Comparison of ENCODE assay signal across 8 cellular contexts in the genomic region with DNA sequence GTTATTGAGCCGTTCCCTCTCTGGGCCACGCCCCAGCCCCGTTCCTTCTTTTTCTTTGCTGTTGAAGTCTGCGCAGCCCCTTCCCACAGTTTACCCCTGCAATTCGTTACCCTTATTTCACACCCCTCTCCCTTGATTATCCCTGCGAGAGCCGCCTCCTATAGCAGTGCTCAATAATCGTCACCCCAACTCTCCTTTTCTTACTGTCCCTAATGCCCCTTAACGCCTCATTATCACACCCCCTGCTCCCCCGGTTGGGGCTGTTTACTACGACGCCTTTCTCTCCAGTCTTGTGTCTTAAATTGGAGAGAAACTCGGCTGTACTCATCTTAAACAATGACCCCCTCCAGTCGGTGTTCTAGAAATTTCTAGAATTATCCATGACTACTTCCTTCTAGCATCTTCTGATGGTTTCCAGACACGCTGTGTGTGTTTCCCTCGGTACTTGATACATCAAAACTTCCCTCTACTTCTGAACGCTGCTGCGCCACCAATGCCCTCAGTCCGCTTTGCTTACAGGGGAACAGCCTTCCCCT. TPM values are rescaled to one million over a fixed set of nuclear protein-coding genes. Genes with fewer than 3 reads are reported as not detected.
DNase-seq lines count a peak whose midpoint lies in the region; ATAC-seq, FAIRE-seq and TF ChIP-seq lines count a peak whose summit lies in the region.

No MANE protein-coding gene starts in this region.

- peaks cover 20% of the 10 kb centered on the region for H3K36me3 Mint-ChIP-seq in activated naive CD8-positive, alpha-beta T cell treated with anti-CD3 and anti-CD28 coated beads for 36 hours

- DNase-seq in cardiac muscle cell (ENCODE audit: low read depth in 1 of 2, low spot score in 1 of 2): peak; percentile 32 to 44
- DNase-seq in Right ventricle myocardium inferior (ENCODE audit: missing footprints): no peak
- DNase-seq in activated naive CD8-positive, alpha-beta T cell treated with anti-CD3 and anti-CD28 coated beads for 36 hours: no peak
- DNase-seq in iPS DF 6.9 (ENCODE audit: low read depth, low spot score): no peak
- peak; percentile 20 for DNase-seq in small intestine
- no peak for DNase-seq in activated CD4-positive, alpha-beta T cell treated with anti-CD3 and anti-CD28 coated beads, Interleukin-2, amount 50 U/mL, for 4 hours

- H3K36me3 ChIP-seq in cardiac muscle cell (no peaks in the 10 kb centered on the region), iPS DF 6.9 (ENCODE audit: control insufficient read depth, insufficient read depth, low read length) (no peaks in the 10 kb centered on the region), small intestine (ENCODE audit: control insufficient read depth in 2 of 2, insufficient read depth in 2 of 2, low read length in 2 of 2) (no peaks in the 10 kb centered on the region)

- no peaks in the 10 kb centered on the region for H3K27me3 Mint-ChIP-seq in activated naive CD8-positive, alpha-beta T cell treated with anti-CD3 and anti-CD28 coated beads for 36 hours

- intact Hi-C loops in Right ventricle myocardium inferior (cut with DNase I): no loop called here

- no peak for FAIRE-seq in small intestine (lab: Jason Lieb, UNC)

- H3K4me3 Mint-ChIP-seq in activated naive CD8-positive, alpha-beta T cell treated with anti-CD3 and anti-CD28 coated beads for 36 hours: peak overlapping the region; percentile 80

- H3K4me1 Mint-ChIP-seq in activated naive CD8-positive, alpha-beta T cell treated with anti-CD3 and anti-CD28 coated beads for 36 hours: peaks cover 30% of the 10 kb centered on the region

- ATAC-seq in Right ventricle myocardium inferior: no peak
- ATAC-seq in HG02884 (IDR thresholded peaks at IDR 0.05; ENCODE audit: unreplicated experiment): no peak
- no peak for ATAC-seq in GM18498 (IDR thresholded peaks at IDR 0.05; ENCODE audit: unreplicated experiment)

- peak overlapping the region; percentile 75 for H3K4me3 ChIP-seq in cardiac muscle cell
- peak overlapping the region; percentile 46; the same call in 1 of the 2 replicates for H3K4me3 ChIP-seq in iPS DF 6.9 (ENCODE audit: low read length)
- peak overlapping the region; percentile 68 to 76 for H3K4me3 ChIP-seq in small intestine (ENCODE audit: low read depth in 1 of 2, low read length in 2 of 2)

- peak overlapping the region; percentile 81 for H3K27ac Mint-ChIP-seq in activated naive CD8-positive, alpha-beta T cell treated with anti-CD3 and anti-CD28 coated beads for 36 hours

- no peaks in the 10 kb centered on the region for H3K27me3 ChIP-seq in cardiac muscle cell
- H3K27me3 ChIP-seq in iPS DF 6.9 (ENCODE audit: control insufficient read depth, insufficient read depth, low read length): peaks cover 19% of the 10 kb centered on the region; the same call in 1 of the 2 replicates
- no peaks in the 10 kb centered on the region for H3K27me3 ChIP-seq in small intestine (ENCODE audit: control insufficient read depth in 2 of 2, insufficient read depth in 2 of 2, low read length in 2 of 2)

- WGBS in iPS DF 6.9 (ENCODE audit: insufficient coverage, insufficient read length): no CpG with 5 or more reads among the region's 19 CpGs
- WGBS in small intestine, 3 donors: 10 to 17% (median 15%) methylated on average over 19 of the region's 19 CpGs

- H3K9me3 ChIP-seq in cardiac muscle cell (ENCODE audit: low read depth) (no peaks in the 10 kb centered on the region), iPS DF 6.9 (ENCODE audit: control insufficient read depth, insufficient read depth, low read length) (no peaks in the 10 kb centered on the region), small intestine (ENCODE audit: control insufficient read depth, low read depth) (no peaks in the 10 kb centered on the region)

- H3K9me3 Mint-ChIP-seq in activated naive CD8-positive, alpha-beta T cell treated with anti-CD3 and anti-CD28 coated beads for 36 hours: peaks cover 3% of the 10 kb centered on the region

- TF ChIP-seq CTCF in cardiac muscle cell (IDR thresholded peaks at IDR 0.05; ENCODE audit: low read depth, low read length): no peak

- peaks cover 38% of the 10 kb centered on the region for H3K4me1 ChIP-seq in cardiac muscle cell (ENCODE audit: low read depth)
- peaks cover 9% of the 10 kb centered on the region for H3K4me1 ChIP-seq in iPS DF 6.9 (ENCODE audit: control insufficient read depth, insufficient read depth, low read length)
- H3K4me1 ChIP-seq in small intestine (ENCODE audit: control insufficient read depth in 2 of 2, insufficient read depth in 1 of 2, low read depth in 1 of 2, low read length in 1 of 2): peaks cover 4 to 10% of the 10 kb centered on the region in 2 donors

- H3K27ac ChIP-seq in cardiac muscle cell (peak overlapping the region; percentile 92), iPS DF 6.9 (ENCODE audit: low read length) (no peak overlapping the region), small intestine (ENCODE audit: low read depth in 1 of 2, low read length in 1 of 2) (peak overlapping the region; percentile 93 to 97)

RNA-seq across cellular contexts. Expression of a gene that starts 0.7 kb away (rescaled TPM):
- total RNA-seq in cardiac muscle cell (22.4 and 27.8 TPM in 2 replicates), Right ventricle myocardium inferior (6.2 TPM)
- polyA plus RNA-seq in cardiac muscle cell (17.8 and 34.3 TPM in 2 replicates), small intestine (10 to 100 TPM in 1 of 3 donors, 1 to 10 TPM in 2; 3.5 to 15.7 (median 4.2) TPM)
- total RNA-seq in activated naive CD8-positive, alpha-beta T cell treated with anti-CD3 and anti-CD28 coated beads for 36 hours: 10 to 100 TPM; 18.4 to 18.8 TPM

RNA-seq across cellular contexts. Expression of a gene that starts 33.9 kb away (rescaled TPM):
- total RNA-seq in cardiac muscle cell: 152 and 206 TPM in 2 replicates
- polyA plus RNA-seq in cardiac muscle cell: 170 and 240 TPM in 2 replicates
- 2.9 TPM for total RNA-seq in Right ventricle myocardium inferior
- under 1 TPM; 0.08 to 0.19 TPM for total RNA-seq in activated naive CD8-positive, alpha-beta T cell treated with anti-CD3 and anti-CD28 coated beads for 36 hours
- 1 to 10 TPM in 2 of 3 donors, under 1 TPM in 1; 0.67 to 3.6 (median 1.1) TPM for polyA plus RNA-seq in small intestine

Comparison
In these comparisons a context has a peak if more than half of its experiments do, and no peak if none do; other contexts are left out.
1. DNase-seq: peak in cardiac muscle cell (2 of 2) and small intestine (single experiment); none in Right ventricle myocardium inferior (single experiment), activated naive CD8-positive, alpha-beta T cell treated with anti-CD3 and anti-CD28 coated beads for 36 hours (single experiment), iPS DF 6.9 (single experiment) and activated CD4-positive, alpha-beta T cell treated with anti-CD3 and anti-CD28 coated beads, Interleukin-2, amount 50 U/mL, for 4 hours (0 of 2).
2. RNA of a gene that starts 33.9 kb away (total RNA-seq): 152 to 206 TPM in cardiac muscle cell; 2.9 TPM in Right ventricle myocardium inferior (single experiment) and 0.08 to 0.19 TPM in activated naive CD8-positive, alpha-beta T cell treated with anti-CD3 and anti-CD28 coated beads for 36 hours; every median in the first group is over 10 times any median in the second.
3. Peak in every context shown above with its lines, with median percentiles within 50 percentile points of each other: H3K4me3 ChIP-seq.